In the genomic region with DNA sequence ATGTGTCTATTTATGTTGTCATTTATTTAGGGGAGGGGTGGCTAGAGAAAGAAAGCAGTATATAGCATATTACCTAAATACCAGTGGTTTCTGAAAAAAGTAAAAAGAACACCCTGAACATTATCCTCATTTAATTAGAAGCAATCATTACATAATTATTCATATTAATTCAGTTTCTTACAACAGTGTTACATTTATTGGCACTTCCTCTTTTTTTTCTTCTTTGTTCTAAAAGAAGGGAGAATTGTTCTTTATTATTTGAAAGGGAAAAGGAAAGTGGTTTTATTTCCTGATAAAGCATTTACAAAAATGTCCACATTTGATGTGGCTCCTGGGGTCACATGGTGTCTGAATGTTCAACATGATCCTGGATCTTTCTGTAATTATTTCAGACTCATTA, we compare ENCODE assay signal across 19 cellular contexts.
"Had no signal": no experiment of that assay in that cellular context is flagged by ENCODE, and none has a peak within 500 bp of the region (broad histone marks: within the 10 kb centered on the region; RNA-seq: fewer than 3 reads in every experiment).

No MANE protein-coding gene starts in this region.

- H3K9me3 ChIP-seq: colonic mucosa, esophagus muscularis mucosa, left ventricle myocardium inferior, mucosa of descending colon, neutrophil, stomach, thoracic aorta had no signal

- H3K27ac Mint-ChIP-seq: activated naive CD8-positive, alpha-beta T cell treated with anti-CD3 and anti-CD28 coated beads for 36 hours; activated T-helper 1 cell treated with anti-CD3 and anti-CD28 coated beads, Interleukin-12 subunit alpha, Interleukin-12 subunit beta, Interleukin-2, Interleukin-4 antibody, amounts not matched to agents 30 ng/mL and 10 ng/mL and 1 ng/mL, durations not matched to agents 14 hours and 24 hours and 36 hours; naive thymus-derived CD4-positive, alpha-beta T cell had no signal

- H3K36me3 ChIP-seq: colonic mucosa, esophagus muscularis mucosa, left ventricle myocardium inferior, neutrophil, stomach, thoracic aorta had no signal

- H3K27me3 ChIP-seq: colonic mucosa, esophagus muscularis mucosa, neutrophil, stomach had no signal

- H3K27ac ChIP-seq: colonic mucosa, esophagus muscularis mucosa, left ventricle myocardium inferior, neutrophil, stomach, thoracic aorta had no signal

- ATAC-seq: activated CD4-positive, CD25-positive, alpha-beta regulatory T cell treated with anti-CD3 and anti-CD28 coated beads, Interleukin-2, amount 50 U/mL, for 24 hours; mucosa of descending colon; naive thymus-derived CD4-positive, alpha-beta T cell had no signal

- H3K4me3 Mint-ChIP-seq: activated naive CD8-positive, alpha-beta T cell treated with anti-CD3 and anti-CD28 coated beads for 36 hours; activated T-helper 1 cell treated with anti-CD3 and anti-CD28 coated beads, Interleukin-12 subunit alpha, Interleukin-12 subunit beta, Interleukin-2, Interleukin-4 antibody, amounts not matched to agents 30 ng/mL and 10 ng/mL and 1 ng/mL, durations not matched to agents 14 hours and 24 hours and 36 hours; brain; naive thymus-derived CD4-positive, alpha-beta T cell had no signal

- H3K4me3 ChIP-seq: colonic mucosa, esophagus muscularis mucosa, left ventricle myocardium inferior, mucosa of descending colon, stomach, thoracic aorta had no signal

- H3K9me3 Mint-ChIP-seq: activated naive CD8-positive, alpha-beta T cell treated with anti-CD3 and anti-CD28 coated beads for 36 hours; activated T-helper 1 cell treated with anti-CD3 and anti-CD28 coated beads, Interleukin-12 subunit alpha, Interleukin-12 subunit beta, Interleukin-2, Interleukin-4 antibody, amounts not matched to agents 30 ng/mL and 10 ng/mL and 1 ng/mL, durations not matched to agents 14 hours and 24 hours and 36 hours; brain had no signal

- H3K4me1 Mint-ChIP-seq: activated naive CD8-positive, alpha-beta T cell treated with anti-CD3 and anti-CD28 coated beads for 36 hours; naive thymus-derived CD4-positive, alpha-beta T cell had no signal

- H3K36me3 Mint-ChIP-seq: activated naive CD8-positive, alpha-beta T cell treated with anti-CD3 and anti-CD28 coated beads for 36 hours; brain; naive thymus-derived CD4-positive, alpha-beta T cell had no signal

- H3K27me3 Mint-ChIP-seq: brain had no signal

- H3K4me1 ChIP-seq: colonic mucosa, esophagus muscularis mucosa, left ventricle myocardium inferior, stomach had no signal

- DNase-seq: activated CD4-positive, alpha-beta T cell treated with anti-CD3 and anti-CD28 coated beads, Interleukin-2, amount 50 U/mL, for 1 hour; activated CD8-positive, alpha-beta memory T cell treated with anti-CD3 and anti-CD28 coated beads for 24 hours; activated naive CD8-positive, alpha-beta T cell treated with anti-CD3 and anti-CD28 coated beads for 36 hours; central memory CD4-positive, alpha-beta T cell; colonic mucosa; hippocampal formation; kidney; left ventricle myocardium inferior; mucosa of descending colon; naive thymus-derived CD4-positive, alpha-beta T cell; stimulated activated CD4-positive, alpha-beta T cell treated with anti-CD3 and anti-CD28 coated beads, Interleukin-12 subunit alpha, Interleukin-12 subunit beta, amount 100 ng/mL, for 4 hours; stimulated activated CD4-positive, alpha-beta T cell treated with anti-CD3 and anti-CD28 coated beads, Interleukin-2, amount 100 ng/mL, for 24 hours; stomach had no signal
